Comparison of ENCODE assay signal across 1 cellular context in genomic region chr5:131974956-131975726, GRCh38.
TF ChIP-seq lines count a peak whose summit lies in the region.

No MANE protein-coding gene starts in this region.

TF ChIP-seq in K562, 482 proteins besides CTCF, POLR2A, EP300 and RAD21 (continued from another document):
- TF ChIP-seq ZNF316 (IDR thresholded peaks at IDR 0.05), result peak; percentile 77
- TF ChIP-seq ZC3H8 (IDR thresholded peaks at IDR 0.05), result no peak
- no peak for TF ChIP-seq ZNF217 (CRISPR knock-in tag; IDR thresholded peaks at IDR 0.05)
- no peak for TF ChIP-seq SNRNP70 (optimal IDR thresholded peaks at IDR 0.05; ENCODE audit: low read depth, low read length)
- TF ChIP-seq C11orf30 (IDR thresholded peaks at IDR 0.05; ENCODE audit: low read depth), result peak; percentile 70
